In genomic region chr15:80839764-80840130, GRCh38 we compare ENCODE assay signal across 22 cellular contexts.
"Had no signal": no experiment of that assay in that cellular context is flagged by ENCODE, and none has a peak within 500 bp of the region (broad histone marks: within the 10 kb centered on the region; RNA-seq: fewer than 3 reads in every experiment).

No MANE protein-coding gene starts in this region.

- ATAC-seq: activated T-cell treated with anti-CD3 and anti-CD28 coated beads, Interleukin-2, amount 50 U/mL, for 4 hours had no signal

- H3K27ac ChIP-seq: Peyer's patch, RWPE1, SJCRH30, VCaP had no signal

- FAIRE-seq: astrocyte had no signal

- H3K36me3 ChIP-seq: Peyer's patch, SJCRH30 had no signal

- H3K27me3 ChIP-seq: Peyer's patch, SJCRH30 had no signal

- H3K9ac ChIP-seq: SK-N-SH had no signal

- H3K9me3 ChIP-seq: Peyer's patch, SJCRH30, SK-N-SH had no signal

- H3K4me3 ChIP-seq: Peyer's patch, SJCRH30 had no signal

- H3K4me2 ChIP-seq: SK-N-SH had no signal

- DNase-seq: activated CD4-positive, alpha-beta memory T cell treated with anti-CD3 and anti-CD28 coated beads for 36 hours; activated CD4-positive, alpha-beta T cell treated with anti-CD3 and anti-CD28 coated beads, Interleukin-2, amount 10 ng/mL, durations not matched to agents 7 days and 5 days; activated CD4-positive, CD25-positive, alpha-beta regulatory T cell; activated CD8-positive, alpha-beta memory T cell treated with anti-CD3 and anti-CD28 coated beads for 24 hours; activated effector memory CD4-positive, alpha-beta T cell treated with anti-CD3 and anti-CD28 coated beads, Interleukin-2, amount 50 U/mL, for 16 hours; activated naive CD4-positive, alpha-beta T cell treated with anti-CD3 and anti-CD28 coated beads for 36 hours; activated T-cell treated with anti-CD3 and anti-CD28 coated beads, Interleukin-2, amount 50 U/mL, for 4 hours; NCI-H1048; NCI-H1930; NCI-H2171; NCI-H2227 treated with DMSO at 0.1 percent for 48 hours; NCI-H446 treated with DMSO at 0.1 percent for 48 hours; NCI-H524 treated with DMSO at 0.1 percent for 48 hours; NCI-H748 treated with DMSO at 0.1 percent for 48 hours; Peyer's patch; Right ventricle myocardium superior; SJCRH30; SK-N-SH; T-helper 1 cell had no signal
